In genomic region chr12:31733549-31734432, GRCh38 we compare ENCODE assay signal across 1 cellular context.
TF ChIP-seq lines count a peak whose summit lies in the region.
"Not testable (repeated sequence)": the region's sequence is repeated elsewhere in the genome, so short reads cannot be mapped to it uniquely, and the experiment has no call there.

No MANE protein-coding gene starts in this region.

TF ChIP-seq in K562, 482 proteins besides CTCF, POLR2A, EP300 and RAD21 (continues in another document):
- TF ChIP-seq ZMIZ1 (IDR thresholded peaks at IDR 0.05; ENCODE audit: low read depth in 2 of 2, low read length in 2 of 2) (0 out of 4 replicates have a peak, but pooled peaks of 1 of the 2 experiments have one; percentile 30), CBFA2T3 (IDR thresholded peaks at IDR 0.05) (peak; percentile 69), ELF1 (tag; IDR thresholded peaks at IDR 0.05) (peak; percentile 56; the same call in 1 of the 2 replicates), TEAD1 (CRISPR knock-in tag; IDR thresholded peaks at IDR 0.05) (peak in 1 of 2 experiments; percentile 94; a peak in 2 of 4 replicates), ZNF830 (CRISPR knock-in tag; IDR thresholded peaks at IDR 0.05) (peak; percentile 89; the same call in 1 of the 2 replicates), E4F1 (CRISPR knock-in tag; IDR thresholded peaks at IDR 0.05; ENCODE audit: borderline replicate concordance) (peak; percentile 63; the same call in 1 of the 2 replicates), CREB3 (tag; conservative IDR thresholded peaks at IDR 0.05; ENCODE audit: low read depth) (peak; percentile 96), FOSL1 (tag; conservative IDR thresholded peaks at IDR 0.05) (peak; percentile 72), ZNF449 (CRISPR knock-in tag; IDR thresholded peaks at IDR 0.05) (peak; percentile 87), ELK3 (CRISPR knock-in tag; IDR thresholded peaks at IDR 0.05) (peak; percentile 77; the same call in 1 of the 2 replicates), STAT5B (CRISPR knock-in tag; IDR thresholded peaks at IDR 0.05) (peak; percentile 53; the same call in 1 of the 2 replicates), ZBTB40 (IDR thresholded peaks at IDR 0.05) (peak; percentile 64; the same call in 1 of the 2 replicates), BCL6 (CRISPR knock-in tag; IDR thresholded peaks at IDR 0.05) (peak; percentile 75; the same call in 1 of the 2 replicates), POLR2H (tag; IDR thresholded peaks at IDR 0.05; ENCODE audit: low read depth) (peak; percentile 78), ADNP (tag; IDR thresholded peaks at IDR 0.05) (peak; percentile 99), HSF4 (CRISPR knock-in tag; IDR thresholded peaks at IDR 0.05; ENCODE audit: borderline replicate concordance) (peak; percentile 84; the same call in 1 of the 2 replicates), ARID3A (IDR thresholded peaks at IDR 0.05; ENCODE audit: borderline replicate concordance, low read depth, low read length) (peak; percentile 63; the same call in 1 of the 2 replicates), IRF9 (tag; IDR thresholded peaks at IDR 0.05) (peak; percentile 90), JUN (IDR thresholded peaks at IDR 0.05; ENCODE audit: borderline replicate concordance, low read depth, low read length) (peak; percentile 77; the same call in 1 of the 2 replicates), JUN (CRISPR knock-in tag; IDR thresholded peaks at IDR 0.05; ENCODE audit: borderline replicate concordance) (0 out of 2 replicates have a peak, but pooled peaks have one; percentile 30), MEIS2 (IDR thresholded peaks at IDR 0.05; ENCODE audit: partially characterized antibody) (peak; percentile 47), NFATC3 (IDR thresholded peaks at IDR 0.05) (0 out of 2 replicates have a peak, but pooled peaks have one; percentile 14), NR4A1 (CRISPR knock-in tag; IDR thresholded peaks at IDR 0.05) (peak; percentile 86; the same call in 1 of the 2 replicates), NR4A1 (tag; IDR thresholded peaks at IDR 0.05) (peak; percentile 97), ZNF79 (CRISPR knock-in tag; IDR thresholded peaks at IDR 0.05; ENCODE audit: low read depth) (peak; percentile 94), MECOM (CRISPR knock-in tag; IDR thresholded peaks at IDR 0.05) (peak; percentile 88), TAF7 (tag; IDR thresholded peaks at IDR 0.05) (peak; percentile 88), GABPA (tag; conservative IDR thresholded peaks at IDR 0.05; ENCODE audit: low read depth) (peak; percentile 81), SPI1 (IDR thresholded peaks at IDR 0.05; ENCODE audit: borderline replicate concordance, low read depth, low read length) (0 out of 2 replicates have a peak, but pooled peaks have one; percentile 9), CREM (IDR thresholded peaks at IDR 0.05; ENCODE audit: low read depth) (peak; percentile 72), EP400 (IDR thresholded peaks at IDR 0.05) (0 out of 2 replicates have a peak, but pooled peaks have one; percentile 37), MIER1 (IDR thresholded peaks at IDR 0.05; ENCODE audit: low read depth) (peak; percentile 52; the same call in 1 of the 2 replicates)
- not testable (repeated sequence) for TF ChIP-seq ZBTB40 (CRISPR knock-in tag; IDR thresholded peaks at IDR 0.05)
